In the genomic region with DNA sequence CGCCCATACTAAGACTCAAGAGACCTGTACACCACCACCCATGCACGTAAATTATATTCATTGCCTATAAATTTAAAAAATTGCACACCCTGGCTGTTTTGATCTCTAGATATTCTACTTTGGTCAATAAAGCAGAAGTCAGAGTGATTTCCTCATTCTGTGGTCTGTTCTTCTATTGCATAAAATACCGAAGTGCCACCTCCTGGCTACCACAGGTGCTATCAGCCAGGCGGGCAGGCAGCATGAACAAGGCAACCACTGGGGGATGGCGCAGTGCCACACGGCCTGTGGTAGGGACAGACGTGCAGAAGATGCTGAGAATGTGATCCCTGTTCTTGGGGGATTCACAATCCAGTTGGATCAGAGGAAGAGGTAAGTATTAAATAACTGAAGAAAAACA, we compare ENCODE assay signal across 8 cellular contexts.
DNase-seq lines count a peak whose midpoint lies in the region; ATAC-seq and TF ChIP-seq lines count a peak whose summit lies in the region.

No MANE protein-coding gene starts in this region.

- no peak overlapping the region for H3K4me3 Mint-ChIP-seq in GM23338
- H3K4me3 Mint-ChIP-seq in activated T-cell treated with anti-CD3 and anti-CD28 coated beads, Interleukin-2, amount 50 U/mL, for 24 hours = no peak overlapping the region

- H3K4me2 ChIP-seq in GM23338 = no peak overlapping the region

- H3K27me3 ChIP-seq in GM23338 (ENCODE audit: insufficient read depth) (no peaks in the 10 kb centered on the region), Panc1 (ENCODE audit: control insufficient read depth, insufficient read depth, low read length) (no peaks in the 10 kb centered on the region), left ventricle myocardium inferior (ENCODE audit: low read depth) (no peaks in the 10 kb centered on the region)

- H3K9me3 ChIP-seq in Panc1 (ENCODE audit: control insufficient read depth, insufficient read depth, low read depth, low read length) = no peaks in the 10 kb centered on the region
- H3K9me3 ChIP-seq in left ventricle myocardium inferior (replicated peaks) = no peaks in the 10 kb centered on the region

- CTCF ChIA-PET in Panc1 (lab: Charles Lee) = no interaction called here

- H4K20me1 ChIP-seq in GM23338 (replicated peaks; ENCODE audit: insufficient read depth) = no peaks in the 10 kb centered on the region

- H3K27ac ChIP-seq in GM23338 (ENCODE audit: low read depth) = no peak overlapping the region
- H3K27ac ChIP-seq in Panc1 (ENCODE audit: low read length) = no peak overlapping the region
- no peak overlapping the region for H3K27ac ChIP-seq in left ventricle myocardium inferior (replicated peaks)

- peak in 1 of 2 experiments; percentile 53; a peak in 2 of 4 replicates for TF ChIP-seq CTCF in GM23338 (conservative IDR thresholded peaks at IDR 0.05; ENCODE audit: low read depth in 2 of 2)
- TF ChIP-seq CTCF in Panc1 (IDR thresholded peaks at IDR 0.05) = peak; percentile 31
- peak; percentile 59 for TF ChIP-seq CTCF in left ventricle myocardium inferior (IDR thresholded peaks at IDR 0.05; ENCODE audit: borderline replicate concordance)

- H3K79me2 ChIP-seq in GM23338 (replicated peaks; ENCODE audit: insufficient read depth) = no peaks in the 10 kb centered on the region

- intact Hi-C loops in Panc1 (cut with micrococcal nuclease; ENCODE audit: unreplicated experiment) (loop anchor here (10.0 kb wide), 1 partner anchor 114 kb away; no protein-coding TSS in a partner anchor), left ventricle myocardium inferior (cut with micrococcal nuclease) (no loop called here)

- H3K27me3 Mint-ChIP-seq in GM23338 (ENCODE audit: insufficient read depth, low read depth, poor library complexity) = no peaks in the 10 kb centered on the region
- no peaks in the 10 kb centered on the region for H3K27me3 Mint-ChIP-seq in activated T-cell treated with anti-CD3 and anti-CD28 coated beads, Interleukin-2, amount 50 U/mL, for 24 hours

- ATAC-seq in GM23338 = peak; percentile 45
- ATAC-seq in Panc1 = peak; percentile 83; the same call in 1 of the 2 replicates
- ATAC-seq in GM19324 (IDR thresholded peaks at IDR 0.05; ENCODE audit: low FRiP score, unreplicated experiment) = no peak
- no peak for ATAC-seq in GM19351 (IDR thresholded peaks at IDR 0.05; ENCODE audit: unreplicated experiment)

- no peaks in the 10 kb centered on the region for H3K9me2 ChIP-seq in GM23338 (ENCODE audit: insufficient read depth)

- no peaks in the 10 kb centered on the region; the same call in 2 of the 3 replicates for H3K4me1 Mint-ChIP-seq in GM23338
- peaks cover 9% of the 10 kb centered on the region for H3K4me1 Mint-ChIP-seq in activated T-cell treated with anti-CD3 and anti-CD28 coated beads, Interleukin-2, amount 50 U/mL, for 24 hours (ENCODE audit: low read depth)

- H3K9me3 Mint-ChIP-seq in GM23338 = no peaks in the 10 kb centered on the region; the same call in 2 of the 3 replicates
- no peaks in the 10 kb centered on the region for H3K9me3 Mint-ChIP-seq in activated T-cell treated with anti-CD3 and anti-CD28 coated beads, Interleukin-2, amount 50 U/mL, for 24 hours

- in situ Hi-C loops in Panc1 (cut with HindIII; ENCODE audit: low pct_unique_long_range_greater_than_20kb, low sequenced_read_pairs) = no loop called here

- H3K4me3 ChIP-seq in GM23338 = no peak overlapping the region
- H3K4me3 ChIP-seq in Panc1 (ENCODE audit: low read depth in 2 of 2, low read length in 2 of 2) = no peak overlapping the region
- no peak overlapping the region for H3K4me3 ChIP-seq in left ventricle myocardium inferior

- POLR2A ChIA-PET in Panc1 (lab: Charles Lee) = no interaction called here

- H3K36me3 Mint-ChIP-seq in GM23338 (ENCODE audit: low read depth) = no peaks in the 10 kb centered on the region
- no peaks in the 10 kb centered on the region for H3K36me3 Mint-ChIP-seq in activated T-cell treated with anti-CD3 and anti-CD28 coated beads, Interleukin-2, amount 50 U/mL, for 24 hours (ENCODE audit: low read depth)

- no peak overlapping the region for H2AFZ ChIP-seq in GM23338

- H3K27ac Mint-ChIP-seq in GM23338 = no peak overlapping the region
- no peak overlapping the region for H3K27ac Mint-ChIP-seq in activated T-cell treated with anti-CD3 and anti-CD28 coated beads, Interleukin-2, amount 50 U/mL, for 24 hours

- H3K4me1 ChIP-seq in GM23338 (ENCODE audit: insufficient read depth) = 0 out of 2 replicates have a peak, but pooled peaks cover 7% of the 10 kb centered on the region
- no peaks in the 10 kb centered on the region for H3K4me1 ChIP-seq in Panc1 (ENCODE audit: control insufficient read depth, insufficient read depth, low read length)
- H3K4me1 ChIP-seq in left ventricle myocardium inferior = no peaks in the 10 kb centered on the region

- no peaks in the 10 kb centered on the region for H3F3A ChIP-seq in GM23338 (replicated peaks; ENCODE audit: low read depth)

- BruUV-seq in Panc1 (replicated peaks; lab: Mats Ljungman, UMichigan) = no TSS peak

- H3K36me3 ChIP-seq in GM23338 (ENCODE audit: insufficient read depth) = no peaks in the 10 kb centered on the region
- H3K36me3 ChIP-seq in Panc1 (ENCODE audit: control insufficient read depth, insufficient read depth, low read length) = no peaks in the 10 kb centered on the region
- H3K36me3 ChIP-seq in left ventricle myocardium inferior = no peaks in the 10 kb centered on the region

- DNase-seq in COR-L47 (lab: John Stamatoyannopoulos, UW) (peak; percentile 74), GM23338 (ENCODE audit: low spot score) (no peak), Panc1 (ENCODE audit: low read depth, low spot score) (peak; percentile 4), left ventricle myocardium inferior (peak; percentile 56)
- peak; percentile 71 for DNase-seq in activated T-cell treated with anti-CD3 and anti-CD28 coated beads, Interleukin-2, amount 50 U/mL, for 24 hours
- DNase-seq in stimulated activated CD8-positive, alpha-beta memory T cell treated with anti-CD3 and anti-CD28 coated beads, Interleukin-12 subunit alpha, Interleukin-12 subunit beta, amount 100 ng/mL, for 4 hours (ENCODE audit: low read depth) = peak; percentile 32

TF ChIP-seq in GM23338, 12 proteins besides CTCF, POLR2A, EP300 and RAD21:
- TF ChIP-seq ZNF331 (CRISPR knock-in tag; IDR thresholded peaks at IDR 0.05; ENCODE audit: low read depth) = no peak
- no peak for TF ChIP-seq STAT1 (IDR thresholded peaks at IDR 0.05; ENCODE audit: unreplicated experiment)
- no peak for TF ChIP-seq EZH2 (IDR thresholded peaks at IDR 0.05; ENCODE audit: low read depth, unreplicated experiment)
- no peak for TF ChIP-seq ZNF114 (CRISPR knock-in tag; IDR thresholded peaks at IDR 0.05)
- no peak for TF ChIP-seq POLR2AphosphoS5 (IDR thresholded peaks at IDR 0.05; ENCODE audit: low read depth)
- TF ChIP-seq, protein P1, sequence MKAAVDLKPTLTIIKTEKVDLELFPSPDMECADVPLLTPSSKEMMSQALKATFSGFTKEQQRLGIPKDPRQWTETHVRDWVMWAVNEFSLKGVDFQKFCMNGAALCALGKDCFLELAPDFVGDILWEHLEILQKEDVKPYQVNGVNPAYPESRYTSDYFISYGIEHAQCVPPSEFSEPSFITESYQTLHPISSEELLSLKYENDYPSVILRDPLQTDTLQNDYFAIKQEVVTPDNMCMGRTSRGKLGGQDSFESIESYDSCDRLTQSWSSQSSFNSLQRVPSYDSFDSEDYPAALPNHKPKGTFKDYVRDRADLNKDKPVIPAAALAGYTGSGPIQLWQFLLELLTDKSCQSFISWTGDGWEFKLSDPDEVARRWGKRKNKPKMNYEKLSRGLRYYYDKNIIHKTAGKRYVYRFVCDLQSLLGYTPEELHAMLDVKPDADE (IDR thresholded peaks at IDR 0.05) = no peak
- TF ChIP-seq EZH2phosphoT487 (IDR thresholded peaks at IDR 0.05; ENCODE audit: unreplicated experiment) = no peak
- no peak for TF ChIP-seq NANOG (IDR thresholded peaks at IDR 0.05; ENCODE audit: borderline replicate concordance)
TF ChIP-seq in GM23338: peak in this region for 0.

Comparison
In these comparisons a context has a peak if more than half of its experiments do, and no peak if none do; other contexts are left out.
1. ATAC-seq: peak in GM23338 (single experiment) and Panc1 (single experiment); none in GM19324 (single experiment) and GM19351 (single experiment).